ENCODE assay signal across 11 cellular contexts in genomic region chr12:53234236-53234635, GRCh38. TPM values are rescaled to one million over a fixed set of nuclear protein-coding genes. Genes with fewer than 3 reads are reported as not detected.
A peak's percentile ranks its signal among the peaks of the same experiment; 100 is the strongest.
DNase-seq lines count a peak whose midpoint lies in the region; ATAC-seq, FAIRE-seq and TF ChIP-seq lines count a peak whose summit lies in the region.
"Had no signal": no experiment of that assay in that cellular context is flagged by ENCODE, and none has a peak within 500 bp of the region (broad histone marks: within the 10 kb centered on the region; RNA-seq: fewer than 3 reads in every experiment).

No MANE protein-coding gene starts in this region.

- H3K4me1 ChIP-seq in CD8-positive, alpha-beta T cell (ENCODE audit: insufficient read depth, low read length), result peaks cover 62% of the 10 kb centered on the region
- H3K4me1 ChIP-seq in H1 (replicated peaks in 1 of 4; ENCODE audit: control insufficient read depth in 3 of 4, insufficient read depth in 4 of 4, low read length in 3 of 4), result peaks cover 31 to 62% (median 46%) of the 10 kb centered on the region in 4 experiments
- peaks cover 54% of the 10 kb centered on the region for H3K4me1 ChIP-seq in neural progenitor cell
- peaks cover 19% of the 10 kb centered on the region for H3K4me1 ChIP-seq in ovary (ENCODE audit: insufficient read depth)

- H4K91ac ChIP-seq in H1 (replicated peaks; ENCODE audit: insufficient read length, low read length), result peak overlapping the region; percentile 78

- H2BK20ac ChIP-seq in H1 (ENCODE audit: low read length), result peak overlapping the region; percentile 97

- peak overlapping the region; percentile 100 for H2BK12ac ChIP-seq in H1 (ENCODE audit: low read depth, low read length)

- TF ChIP-seq RAD21 in H1 (IDR thresholded peaks at IDR 0.05 in 1 of 2, conservative IDR thresholded peaks at IDR 0.05 in 1 of 2; ENCODE audit: low read depth in 2 of 2, low read length in 2 of 2), result no peak

- peaks cover 57% of the 10 kb centered on the region for H3K4me1 Mint-ChIP-seq in CD8-positive, alpha-beta T cell (ENCODE audit: low read depth)
- H3K4me1 Mint-ChIP-seq in neural progenitor cell (peaks cover 55% of the 10 kb centered on the region), progenitor cell of endocrine pancreas (ENCODE audit: low read depth) (peaks cover 17% of the 10 kb centered on the region)

- H3K56ac ChIP-seq in H1 (replicated peaks; ENCODE audit: insufficient read length, low read depth, low read length), result no peak overlapping the region

- TF ChIP-seq POLR2A in H1 (IDR thresholded peaks at IDR 0.05; ENCODE audit: control extremely low read depth in 1 of 2, low read depth in 2 of 2, low read length in 2 of 2) (no peak), ovary (IDR thresholded peaks at IDR 0.05) (no peak)

- no peaks in the 10 kb centered on the region for H3K27me3 ChIP-seq in CD8-positive, alpha-beta T cell (ENCODE audit: insufficient read depth, low read length)
- H3K27me3 ChIP-seq in H1 (replicated peaks in 1 of 4; ENCODE audit: control insufficient read depth in 3 of 4, extremely low read depth in 1 of 4, insufficient read depth in 3 of 4, low read length in 3 of 4) (no peaks in the 10 kb centered on the region), neural progenitor cell (no peaks in the 10 kb centered on the region), ovary (no peaks in the 10 kb centered on the region)
- H3K27me3 ChIP-seq: body of pancreas had no signal

- no peak for TF ChIP-seq CTCF in CD8-positive, alpha-beta T cell (IDR thresholded peaks at IDR 0.05)
- TF ChIP-seq CTCF in H1 (IDR thresholded peaks at IDR 0.05; ENCODE audit: control extremely low read depth in 1 of 3, insufficient read depth in 1 of 3, low read depth in 1 of 3, low read length in 3 of 3) (no peak), neural progenitor cell (IDR thresholded peaks at IDR 0.05) (no peak), ovary (IDR thresholded peaks at IDR 0.05) (no peak), progenitor cell of endocrine pancreas (IDR thresholded peaks at IDR 0.05; ENCODE audit: unreplicated experiment) (no peak)

- DNase-seq in CD8-positive, alpha-beta T cell, result no peak
- DNase-seq in NCI-H69 (lab: John Stamatoyannopoulos, UW) (peak; percentile 61), H1 (ENCODE audit: low read depth in 1 of 2, low spot score in 2 of 2) (peak in 1 of 2 experiments; percentile 82), neural progenitor cell (ENCODE audit: low spot score) (peak; percentile 86), ovary (no peak), HCEC 1CT (no peak), progenitor cell of endocrine pancreas (ENCODE audit: low spot score, unreplicated experiment) (no peak)
- DNase-seq: activated CD4-positive, alpha-beta T cell treated with anti-CD3 and anti-CD28 coated beads for 1 hour; body of pancreas; stimulated activated CD4-positive, alpha-beta T cell treated with anti-CD3 and anti-CD28 coated beads, Interleukin-2, amount 100 ng/mL, for 48 hours had no signal

- peak; percentile 48 for FAIRE-seq in H1 (lab: Jason Lieb, UNC)

- TF ChIP-seq EP300 in H1 (IDR thresholded peaks at IDR 0.05; ENCODE audit: borderline replicate concordance in 1 of 2, low read depth in 2 of 2, low read length in 2 of 2) (no peak), ovary (IDR thresholded peaks at IDR 0.05) (no peak)

- H3K4me3 ChIP-seq in CD8-positive, alpha-beta T cell (ENCODE audit: low read depth, low read length), result no peak overlapping the region
- H3K4me3 ChIP-seq in H1 (ENCODE audit: extremely low read depth in 1 of 4, insufficient read depth in 2 of 4, low read depth in 3 of 4, low read length in 4 of 4), result peak overlapping the region in 3 of 4 experiments; percentile 26 to 59 (median 36); a peak in 6 of 8 replicates
- peak overlapping the region; percentile 28 for H3K4me3 ChIP-seq in neural progenitor cell
- no peak overlapping the region for H3K4me3 ChIP-seq in ovary
- H3K4me3 ChIP-seq: body of pancreas had no signal

- CTCF ChIA-PET in CD8-positive, alpha-beta T cell (lab: Charles Lee), result interaction anchor here (0.9 to 2.1 kb wide), 4 partner anchors 14 to 53 kb away, joined by 3 to 6 read pairs (median 4); no protein-coding TSS in a partner anchor
- CTCF ChIA-PET in H1 (lab: Charles Lee; ENCODE audit: partially characterized antibody), result interaction anchor here (1.6 to 23.5 kb wide), 10 partner anchors 9 to 187 kb away, joined by 3 to 535 read pairs (median 9); partner anchors contain the start of genes CSAD, ESPL1 and ITGB7

- no peak overlapping the region for H3K14ac ChIP-seq in H1 (ENCODE audit: insufficient read length)

- H3K23me2 ChIP-seq in H1 (ENCODE audit: low read depth, low read length), result peaks cover 11% of the 10 kb centered on the region; the same call in 1 of the 2 replicates

- H2BK15ac ChIP-seq in H1 (ENCODE audit: low read length), result peak overlapping the region; percentile 99

- peak overlapping the region; percentile 69 for H4K5ac ChIP-seq in H1 (ENCODE audit: insufficient read length, low read depth, low read length)

- no peaks in the 10 kb centered on the region for H3K27me3 Mint-ChIP-seq in CD8-positive, alpha-beta T cell (ENCODE audit: low read depth)
- H3K27me3 Mint-ChIP-seq in neural progenitor cell (ENCODE audit: insufficient read depth, low read depth) (peaks cover 37% of the 10 kb centered on the region), progenitor cell of endocrine pancreas (peaks cover 61% of the 10 kb centered on the region)

- H3K79me1 ChIP-seq in H1 (ENCODE audit: low read depth, low read length), result no peaks in the 10 kb centered on the region

- H3K27ac Mint-ChIP-seq in CD8-positive, alpha-beta T cell, result peak overlapping the region; percentile 82
- H3K27ac Mint-ChIP-seq in neural progenitor cell, result no peak overlapping the region
- H3K27ac Mint-ChIP-seq in progenitor cell of endocrine pancreas, result no peak overlapping the region

- peaks cover 2% of the 10 kb centered on the region for H3K36me3 Mint-ChIP-seq in CD8-positive, alpha-beta T cell
- H3K36me3 Mint-ChIP-seq in neural progenitor cell, result no peaks in the 10 kb centered on the region
- no peaks in the 10 kb centered on the region for H3K36me3 Mint-ChIP-seq in progenitor cell of endocrine pancreas (ENCODE audit: insufficient read depth)

- H3K4me2 ChIP-seq in H1 (ENCODE audit: insufficient read depth in 1 of 2, low read depth in 2 of 2, low read length in 2 of 2) (peak overlapping the region; percentile 71 to 92), neural progenitor cell (peak overlapping the region; percentile 85)

- ATAC-seq in CD8-positive, alpha-beta T cell, result no peak
- ATAC-seq in GM19351 (IDR thresholded peaks at IDR 0.05; ENCODE audit: unreplicated experiment), result no peak
- ATAC-seq: body of pancreas had no signal

- H2AK5ac ChIP-seq in H1 (ENCODE audit: low read depth, low read length), result no peak overlapping the region; the same call in 1 of the 2 replicates

- no peak overlapping the region for H3K4me3 Mint-ChIP-seq in CD8-positive, alpha-beta T cell
- H3K4me3 Mint-ChIP-seq in neural progenitor cell (peak overlapping the region; percentile 75), progenitor cell of endocrine pancreas (ENCODE audit: low read depth) (no peak overlapping the region)

- intact Hi-C loops in CD8-positive, alpha-beta T cell (cut with DNase I, micrococcal nuclease), result no loop called here
- intact Hi-C loops in ovary (cut with DNase I), result no loop called here

- POLR2A ChIA-PET in CD8-positive, alpha-beta T cell (lab: Charles Lee), result interaction anchor here (4.6 kb wide), 1 partner anchor 14 kb away, joined by 22 read pairs; no protein-coding TSS in a partner anchor
- POLR2A ChIA-PET in H1 (lab: Charles Lee; ENCODE audit: partially characterized antibody), result interaction anchor here (0.7 to 12.4 kb wide), 8 partner anchors 9 to 61 kb away, joined by 3 to 151 read pairs (median 3); partner anchors contain the start of gene PFDN5

- no peaks in the 10 kb centered on the region for H3K9me3 Mint-ChIP-seq in CD8-positive, alpha-beta T cell
- no peaks in the 10 kb centered on the region for H3K9me3 Mint-ChIP-seq in neural progenitor cell
- H3K9me3 Mint-ChIP-seq in progenitor cell of endocrine pancreas (ENCODE audit: low read depth), result no peaks in the 10 kb centered on the region

- H3F3A ChIP-seq in neural progenitor cell (ENCODE audit: low read depth), result peaks cover 30% of the 10 kb centered on the region

- H3K79me2 ChIP-seq in H1 (ENCODE audit: control insufficient read depth in 1 of 2, insufficient read depth in 2 of 2, low read length in 2 of 2) (peaks cover 0 to 13% of the 10 kb centered on the region in 2 experiments; a peak in 1 of 4 replicates), neural progenitor cell (ENCODE audit: low read depth) (no peaks in the 10 kb centered on the region)

- H4K8ac ChIP-seq in H1 (ENCODE audit: extremely low read depth, insufficient read depth, low read length), result peak overlapping the region; percentile 47; the same call in 1 of the 2 replicates

- H3K9me3 ChIP-seq in CD8-positive, alpha-beta T cell (ENCODE audit: low read length), result no peaks in the 10 kb centered on the region
- no peaks in the 10 kb centered on the region for H3K9me3 ChIP-seq in H1 (ENCODE audit: insufficient read depth in 2 of 2, low read depth in 1 of 2, low read length in 1 of 2)
- H3K9me3 ChIP-seq in neural progenitor cell (ENCODE audit: low read depth), result no peaks in the 10 kb centered on the region
- no peaks in the 10 kb centered on the region for H3K9me3 ChIP-seq in ovary
- H3K9me3 ChIP-seq: body of pancreas had no signal

- peak overlapping the region in 2 of 4 experiments; percentile 28 to 38; a peak in 2 of 7 replicates for H3K9ac ChIP-seq in H1 (replicated peaks in 1 of 4; ENCODE audit: extremely low read depth in 1 of 4, low read depth in 3 of 4, low read length in 3 of 4)
- no peak overlapping the region for H3K9ac ChIP-seq in neural progenitor cell

- peak overlapping the region; percentile 99 for H3K18ac ChIP-seq in H1 (ENCODE audit: extremely low read depth, low read length)

- H2AFZ ChIP-seq in H1 (ENCODE audit: low read length) (no peak overlapping the region), neural progenitor cell (replicated peaks) (peak overlapping the region; percentile 56)

- peak overlapping the region; percentile 51 for H2BK120ac ChIP-seq in H1 (replicated peaks; ENCODE audit: low read depth, low read length)

- H3K23ac ChIP-seq in H1 (ENCODE audit: insufficient read length), result no peak overlapping the region

- peak overlapping the region; percentile 93; the same call in 1 of the 2 replicates for H2BK5ac ChIP-seq in H1 (ENCODE audit: low read depth, low read length)

- no peak overlapping the region for H3K27ac ChIP-seq in CD8-positive, alpha-beta T cell (ENCODE audit: low read depth, low read length)
- H3K27ac ChIP-seq in H1 (ENCODE audit: low read depth, low read length) (0 out of 2 replicates have a peak overlapping the region, but pooled peaks have one; percentile 40), neural progenitor cell (no peak overlapping the region), ovary (peak overlapping the region in 1 of 2 donors; percentile 90)
- H3K27ac ChIP-seq: body of pancreas had no signal

- H3K36me3 ChIP-seq in CD8-positive, alpha-beta T cell (ENCODE audit: insufficient read depth, low read length), result no peaks in the 10 kb centered on the region
- H3K36me3 ChIP-seq in H1 (ENCODE audit: control insufficient read depth in 2 of 4, insufficient read depth in 4 of 4, low read length in 3 of 4) (no peaks in the 10 kb centered on the region), neural progenitor cell (no peaks in the 10 kb centered on the region), ovary (no peaks in the 10 kb centered on the region)

- 6% methylated on average over 5 of the region's 13 CpGs; no CpG with 5 or more reads in 1 of the 2 experiments for WGBS in H1 (ENCODE audit: extremely low coverage in 1 of 2, insufficient coverage in 1 of 2, insufficient read length in 1 of 2, insufficient replicate concordance in 2 of 2, low coverage in 1 of 2, low lambda C conversion rate in 2 of 2, missing lambda C conversion rate in 1 of 2), 2 experiments
- 19 to 28% (median 20%) methylated on average over 13 of the region's 13 CpGs for WGBS in ovary, 3 donors

- H4K20me1 ChIP-seq in H1 (replicated peaks in 1 of 2; ENCODE audit: control insufficient read depth in 1 of 2, insufficient read depth in 2 of 2, low read length in 2 of 2) (no peaks in the 10 kb centered on the region), neural progenitor cell (ENCODE audit: low read depth) (no peaks in the 10 kb centered on the region)

- H3K4ac ChIP-seq in H1 (replicated peaks; ENCODE audit: insufficient read length, low read depth, low read length), result peak overlapping the region; percentile 48

RNA-seq across cellular contexts. Expression of gene RARG, which starts 2.2 kb away (rescaled TPM):
- total RNA-seq in CD8-positive, alpha-beta T cell, result 10 to 100 TPM; 16.1 to 16.5 TPM
- total RNA-seq in H1 (2021; fragmentation: NEBNext Ultra II Directional; extraction: Animal tissue kit (Norgen Biotek cat#: 25700)), result 68.6 and 68.9 TPM in 2 replicates
- 68.6 and 84.2 TPM in 2 replicates for polyA plus RNA-seq in H1 (2011; rRNA removed)
- polyA plus RNA-seq in H1 (2011; cell fraction: cytosol; rRNA removed), result 68.7 TPM
- polyA plus RNA-seq in H1 (2011; cell fraction: nucleus; rRNA removed), result 145 TPM
- 66.2 to 80.8 TPM (median 70.6 TPM) in 4 replicates for polyA plus RNA-seq in H1 (2012, experiment 1 of 2)
- polyA plus RNA-seq in H1 (2012, experiment 2 of 2), result 66.9 TPM
- polyA plus RNA-seq in H1 (2013, experiment 1 of 2), result 37.2 TPM
- polyA plus RNA-seq in H1 (2013, experiment 2 of 2), result 34.6 TPM
- polyA minus RNA-seq in H1 (2011; rRNA and poly(A)+ RNA removed), result 40.1 and 58.9 TPM in 2 replicates
- polyA minus RNA-seq in H1 (2011; cell fraction: cytosol; rRNA and poly(A)+ RNA removed), result 38.5 TPM
- polyA minus RNA-seq in H1 (2011; cell fraction: nucleus; rRNA and poly(A)+ RNA removed), result 31.3 TPM
- total RNA-seq in neural progenitor cell (ENCODE audit: low replicate concordance), result 17.0 and 30.9 TPM in 2 replicates
- total RNA-seq in ovary, result 10 to 100 TPM in 6 of 7 donors, 1 to 10 TPM in 1; 8.7 to 37.0 (median 31.7) TPM
- polyA plus RNA-seq in ovary, result 10 to 100 TPM; 18.8 to 22.0 TPM
- 4.9 and 5.2 TPM in 2 replicates for total RNA-seq in progenitor cell of endocrine pancreas

RNA-seq across cellular contexts. Expression of gene ITGB7, which starts 27.2 kb away (rescaled TPM):
- total RNA-seq in CD8-positive, alpha-beta T cell, result 100 to 1,000 TPM; 107 to 108 TPM
- total RNA-seq in H1 (2021; fragmentation: NEBNext Ultra II Directional; extraction: Animal tissue kit (Norgen Biotek cat#: 25700)), result 0.54 and 1.2 TPM in 2 replicates
- 0.25 and 0.35 TPM in 2 replicates for polyA plus RNA-seq in H1 (2011; rRNA removed)
- 0.17 TPM for polyA plus RNA-seq in H1 (2011; cell fraction: cytosol; rRNA removed)
- polyA plus RNA-seq in H1 (2011; cell fraction: nucleus; rRNA removed), result 2.2 TPM
- polyA plus RNA-seq in H1 (2012, experiment 1 of 2), result 0.29 to 0.72 TPM (median 0.58 TPM) in 4 replicates
- polyA plus RNA-seq in H1 (2012, experiment 2 of 2), result 0.22 TPM
- polyA plus RNA-seq in H1 (2013, experiment 1 of 2), result 0.45 TPM
- 0.40 TPM for polyA plus RNA-seq in H1 (2013, experiment 2 of 2)
- 0.80 and 1.0 TPM in 2 replicates for polyA minus RNA-seq in H1 (2011; rRNA and poly(A)+ RNA removed)
- not detected for polyA minus RNA-seq in H1 (2011; cell fraction: cytosol; rRNA and poly(A)+ RNA removed)
- not detected for polyA minus RNA-seq in H1 (2011; cell fraction: nucleus; rRNA and poly(A)+ RNA removed)
- total RNA-seq in neural progenitor cell (ENCODE audit: low replicate concordance), result 0.43 TPM in 1 of 2 replicates, not detected in the other
- 1 to 10 TPM in 6 of 7 donors, under 1 TPM in 1; 0.96 to 2.9 (median 1.7) TPM for total RNA-seq in ovary
- 1 to 10 TPM in 1 of 2 donors, under 1 TPM in 1; 0.45 to 3.1 TPM for polyA plus RNA-seq in ovary
- 0.29 and 0.93 TPM in 2 replicates for total RNA-seq in progenitor cell of endocrine pancreas

RNA-seq across cellular contexts. Expression of gene ESPL1, which starts 33.9 kb away (rescaled TPM):
- 1 to 10 TPM in 1 of 2 experiments, under 1 TPM in 1; 0.56 to 1.7 TPM for total RNA-seq in CD8-positive, alpha-beta T cell
- total RNA-seq in H1 (2021; fragmentation: NEBNext Ultra II Directional; extraction: Animal tissue kit (Norgen Biotek cat#: 25700)), result 47.0 and 52.7 TPM in 2 replicates
- polyA plus RNA-seq in H1 (2011; rRNA removed) (31.8 and 49.6 TPM in 2 replicates), ovary (under 1 TPM; 0.37 to 0.40 TPM)
- polyA plus RNA-seq in H1 (2011; cell fraction: cytosol; rRNA removed), result 19.1 TPM
- 85.9 TPM for polyA plus RNA-seq in H1 (2011; cell fraction: nucleus; rRNA removed)
- 26.9 to 39.1 TPM (median 30.7 TPM) in 4 replicates for polyA plus RNA-seq in H1 (2012, experiment 1 of 2)
- 33.7 TPM for polyA plus RNA-seq in H1 (2012, experiment 2 of 2)
- 21.7 TPM for polyA plus RNA-seq in H1 (2013, experiment 1 of 2)
- 15.1 TPM for polyA plus RNA-seq in H1 (2013, experiment 2 of 2)
- polyA minus RNA-seq in H1 (2011; rRNA and poly(A)+ RNA removed), result 66.7 and 78.4 TPM in 2 replicates
- 20.3 TPM for polyA minus RNA-seq in H1 (2011; cell fraction: cytosol; rRNA and poly(A)+ RNA removed)
- polyA minus RNA-seq in H1 (2011; cell fraction: nucleus; rRNA and poly(A)+ RNA removed), result 39.1 TPM
- total RNA-seq in neural progenitor cell (ENCODE audit: low replicate concordance) (34.3 and 54.0 TPM in 2 replicates), ovary (1 to 10 TPM in 1 of 7 donors, under 1 TPM in 6; 0.11 to 1.6 (median 0.24) TPM), progenitor cell of endocrine pancreas (24.3 and 27.1 TPM in 2 replicates)
- total RNA-seq: body of pancreas had no signal

RNA-seq across cellular contexts. Expression of gene CSAD, which starts 53.5 kb away (rescaled TPM):
- total RNA-seq in CD8-positive, alpha-beta T cell, result 10 to 100 TPM; 28.0 to 29.6 TPM
- total RNA-seq in H1 (2021; fragmentation: NEBNext Ultra II Directional; extraction: Animal tissue kit (Norgen Biotek cat#: 25700)), result 8.8 and 10.0 TPM in 2 replicates
- polyA plus RNA-seq in H1 (2011; rRNA removed), result 11.3 and 15.4 TPM in 2 replicates
- 18.1 TPM for polyA plus RNA-seq in H1 (2011; cell fraction: cytosol; rRNA removed)
- polyA plus RNA-seq in H1 (2011; cell fraction: nucleus; rRNA removed), result 55.6 TPM
- 11.4 to 14.0 TPM (median 12.7 TPM) in 4 replicates for polyA plus RNA-seq in H1 (2012, experiment 1 of 2)
- 5.2 TPM for polyA plus RNA-seq in H1 (2012, experiment 2 of 2)
- 5.6 TPM for polyA plus RNA-seq in H1 (2013, experiment 1 of 2)
- polyA plus RNA-seq in H1 (2013, experiment 2 of 2), result 4.5 TPM
- 5.1 and 7.6 TPM in 2 replicates for polyA minus RNA-seq in H1 (2011; rRNA and poly(A)+ RNA removed)
- polyA minus RNA-seq in H1 (2011; cell fraction: cytosol; rRNA and poly(A)+ RNA removed), result 6.6 TPM
- polyA minus RNA-seq in H1 (2011; cell fraction: nucleus; rRNA and poly(A)+ RNA removed), result 9.2 TPM
- total RNA-seq in neural progenitor cell (ENCODE audit: low replicate concordance), result 26.9 and 33.0 TPM in 2 replicates
- total RNA-seq in ovary, result 10 to 100 TPM; 24.4 to 36.0 (median 28.0) TPM
- 10 to 100 TPM; 19.8 to 29.5 TPM for polyA plus RNA-seq in ovary
- total RNA-seq in progenitor cell of endocrine pancreas, result 58.6 and 59.0 TPM in 2 replicates

RNA-seq across cellular contexts. Expression of gene ZNF740, which starts 53.7 kb away (rescaled TPM):
- 10 to 100 TPM; 24.8 to 24.9 TPM for total RNA-seq in CD8-positive, alpha-beta T cell
- 35.6 and 40.0 TPM in 2 replicates for total RNA-seq in H1 (2021; fragmentation: NEBNext Ultra II Directional; extraction: Animal tissue kit (Norgen Biotek cat#: 25700))
- polyA plus RNA-seq in H1 (2011; rRNA removed) (7.6 and 8.2 TPM in 2 replicates), ovary (10 to 100 TPM; 14.6 to 23.6 TPM)
- 11.3 TPM for polyA plus RNA-seq in H1 (2011; cell fraction: cytosol; rRNA removed)
- 19.1 TPM for polyA plus RNA-seq in H1 (2011; cell fraction: nucleus; rRNA removed)
- 12.5 to 15.6 TPM (median 15.4 TPM) in 4 replicates for polyA plus RNA-seq in H1 (2012, experiment 1 of 2)
- 3.9 TPM for polyA plus RNA-seq in H1 (2012, experiment 2 of 2)
- polyA plus RNA-seq in H1 (2013, experiment 1 of 2), result 7.8 TPM
- polyA plus RNA-seq in H1 (2013, experiment 2 of 2), result 7.2 TPM
- polyA minus RNA-seq in H1 (2011; rRNA and poly(A)+ RNA removed), result 20.4 and 28.1 TPM in 2 replicates
- 7.6 TPM for polyA minus RNA-seq in H1 (2011; cell fraction: cytosol; rRNA and poly(A)+ RNA removed)
- polyA minus RNA-seq in H1 (2011; cell fraction: nucleus; rRNA and poly(A)+ RNA removed), result 43.3 TPM
- total RNA-seq in neural progenitor cell (ENCODE audit: low replicate concordance) (38.4 and 40.4 TPM in 2 replicates), ovary (10 to 100 TPM in 6 of 7 donors, 1 to 10 TPM in 1; 9.7 to 56.9 (median 46.4) TPM), progenitor cell of endocrine pancreas (75.7 and 78.8 TPM in 2 replicates)

Comparison
In these comparisons a context has a peak if more than half of its experiments do, and no peak if none do; other contexts are left out.
1. DNase-seq: peak in NCI-H69 (single experiment) and neural progenitor cell (single experiment); none in CD8-positive, alpha-beta T cell (0 of 7), ovary (0 of 5), HCEC 1CT (single experiment) and progenitor cell of endocrine pancreas (single experiment).
2. H3K4me3 ChIP-seq: peak in H1 (3 of 4) and neural progenitor cell (single experiment); none in CD8-positive, alpha-beta T cell (single experiment) and ovary (single experiment).
3. RNA of gene ITGB7, which starts 27.2 kb away (total RNA-seq): 107 to 108 TPM in CD8-positive, alpha-beta T cell; 0.96 to 2.9 TPM in ovary, 0.54 to 1.2 TPM in H1, 0.29 to 0.93 TPM in progenitor cell of endocrine pancreas and 0.43 TPM in neural progenitor cell; every median in the first group is over 10 times any median in the second.